Comparison of ENCODE assay signal across 8 cellular contexts in the genomic region with DNA sequence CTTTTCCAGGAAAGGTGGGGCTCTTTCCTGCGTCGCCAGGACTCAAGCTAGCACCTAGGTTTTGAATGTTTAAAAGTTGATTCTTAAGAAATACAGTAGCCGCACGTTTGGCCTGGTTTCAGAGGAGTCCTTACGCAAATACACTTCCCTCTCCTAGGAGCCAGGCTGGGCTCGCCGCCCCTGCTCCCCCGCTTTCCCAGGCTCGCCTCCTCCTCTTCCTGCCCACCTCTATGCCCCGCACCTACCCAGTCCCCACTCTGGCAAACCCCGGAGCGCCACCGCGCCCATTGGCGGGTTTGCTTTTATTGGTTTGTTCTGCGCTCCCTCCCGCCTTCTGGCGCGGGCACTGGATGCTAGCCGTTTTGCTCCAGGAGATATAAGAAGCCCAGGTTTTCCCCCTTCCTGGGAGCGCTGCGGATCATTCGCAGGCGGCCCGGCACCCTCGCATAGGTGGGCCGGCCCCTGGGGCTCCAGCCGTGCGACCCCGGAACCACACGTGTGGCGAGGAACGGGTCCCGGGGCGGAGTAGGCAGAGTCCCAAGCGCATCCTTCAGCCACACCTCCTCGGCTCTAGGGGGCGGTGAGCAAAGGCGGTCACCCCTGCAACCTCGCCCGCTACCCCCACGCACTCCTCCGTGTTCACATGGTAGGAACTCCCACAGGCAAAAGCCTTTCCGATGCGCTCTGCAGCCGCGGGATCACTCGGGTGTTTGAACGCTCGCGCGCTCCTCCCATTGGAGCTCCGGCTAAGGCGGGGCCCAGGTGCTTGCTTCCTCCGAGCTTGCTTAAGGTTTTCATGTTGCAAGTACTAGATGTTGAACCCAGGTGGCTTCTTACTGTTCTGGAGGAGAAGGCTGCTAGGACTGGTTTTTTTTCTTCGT.
DNase-seq lines count a peak whose midpoint lies in the region; ATAC-seq and TF ChIP-seq lines count a peak whose summit lies in the region.

No MANE protein-coding gene starts in this region.

- peak overlapping the region; percentile 89 to 98 (median 96) for H3K4me3 Mint-ChIP-seq in naive thymus-derived CD4-positive, alpha-beta T cell

- POLR2A ChIA-PET in naive thymus-derived CD4-positive, alpha-beta T cell (lab: Charles Lee), result interaction anchor here (0.8 to 6.4 kb wide), 6 partner anchors 13 to 519 kb away, joined by 3 to 173 read pairs (median 4); no protein-coding TSS in a partner anchor

- H3K4me3 ChIP-seq in epithelial cell of esophagus (ENCODE audit: low read length), result peak overlapping the region; percentile 66
- peak overlapping the region; percentile 92 for H3K4me3 ChIP-seq in naive thymus-derived CD4-positive, alpha-beta T cell (ENCODE audit: low read length)
- H3K4me3 ChIP-seq in thoracic aorta, result peak overlapping the region; percentile 85

- no peak overlapping the region for H3K27ac ChIP-seq in naive thymus-derived CD4-positive, alpha-beta T cell (ENCODE audit: low read depth, low read length)
- H3K27ac ChIP-seq in thoracic aorta, result no peak overlapping the region

- TF ChIP-seq CTCF in GM12874 (IDR thresholded peaks at IDR 0.05; ENCODE audit: insufficient read depth, low read depth, low read length) (peak; percentile 48), epithelial cell of esophagus (IDR thresholded peaks at IDR 0.05; ENCODE audit: insufficient read depth, low read depth, low read length, missing control alignments) (no peak), thoracic aorta (IDR thresholded peaks at IDR 0.05) (no peak)

- intact Hi-C loops in naive thymus-derived CD4-positive, alpha-beta T cell (cut with micrococcal nuclease), result loop anchor here (1.0 to 10.0 kb wide), 9 partner anchors 14 to 1447 kb away; a partner anchor contains a TSS

- H3K27ac Mint-ChIP-seq in naive thymus-derived CD4-positive, alpha-beta T cell, result peak overlapping the region; percentile 40 to 98 (median 86)

- DNase-seq in NCI-H510A treated with DMSO at 0.1 percent for 48 hours (lab: John Stamatoyannopoulos, UW) (peak; percentile 44), epithelial cell of esophagus (ENCODE audit: low read depth) (peak; percentile 95), thoracic aorta (ENCODE audit: low spot score) (no peak), NCI-H1092 treated with DMSO at 0.1 percent for 48 hours (lab: John Stamatoyannopoulos, UW) (no peak)
- DNase-seq in activated CD8-positive, alpha-beta memory T cell treated with anti-CD3 and anti-CD28 coated beads for 24 hours, result peak; percentile 83
- DNase-seq in naive thymus-derived CD4-positive, alpha-beta T cell, result peak; percentile 35 to 77 (median 64)

- peaks cover 16 to 26% of the 10 kb centered on the region in 2 donors for H3K4me1 ChIP-seq in naive thymus-derived CD4-positive, alpha-beta T cell (ENCODE audit: control insufficient read depth in 2 of 2, insufficient read depth in 2 of 2, low read length in 2 of 2)
- peaks cover 15 to 30% of the 10 kb centered on the region in 2 donors for H3K4me1 ChIP-seq in thoracic aorta (ENCODE audit: control insufficient read depth in 1 of 2, low read depth in 2 of 2)

- CTCF ChIA-PET in naive thymus-derived CD4-positive, alpha-beta T cell (lab: Charles Lee), result interaction anchor here (1.0 to 7.1 kb wide), 7 partner anchors 10 to 62 kb away, joined by 3 to 74 read pairs (median 7); no protein-coding TSS in a partner anchor

- no peaks in the 10 kb centered on the region for H3K27me3 ChIP-seq in naive thymus-derived CD4-positive, alpha-beta T cell (ENCODE audit: control insufficient read depth in 2 of 2, insufficient read depth in 2 of 2, low read length in 2 of 2)
- no peaks in the 10 kb centered on the region for H3K27me3 ChIP-seq in thoracic aorta (replicated peaks; ENCODE audit: insufficient read depth)

- no peaks in the 10 kb centered on the region for H3K9me3 ChIP-seq in naive thymus-derived CD4-positive, alpha-beta T cell (ENCODE audit: control insufficient read depth in 2 of 3, low read length in 3 of 3)
- H3K9me3 ChIP-seq in thoracic aorta, result no peaks in the 10 kb centered on the region

- H3K36me3 ChIP-seq in naive thymus-derived CD4-positive, alpha-beta T cell (ENCODE audit: control insufficient read depth in 2 of 3, insufficient read depth in 3 of 3, low read length in 3 of 3), result peaks cover 0 to 11% (median 0%) of the 10 kb centered on the region in 3 experiments
- no peaks in the 10 kb centered on the region for H3K36me3 ChIP-seq in thoracic aorta

- ATAC-seq in HG02759 (IDR thresholded peaks at IDR 0.05; ENCODE audit: unreplicated experiment) (peak; percentile 43), thoracic aorta (ENCODE audit: insufficient number of reproducible peaks, low FRiP score, low read depth) (no peak)
- ATAC-seq in naive thymus-derived CD4-positive, alpha-beta T cell, result peak; percentile 52

- peaks cover 22 to 49% (median 37%) of the 10 kb centered on the region in 7 donors for H3K4me1 Mint-ChIP-seq in naive thymus-derived CD4-positive, alpha-beta T cell

- H3K9me3 Mint-ChIP-seq in naive thymus-derived CD4-positive, alpha-beta T cell, result peaks cover 0 to 4% (median 0%) of the 10 kb centered on the region in 11 donors

- peaks cover 0 to 42% (median 0%) of the 10 kb centered on the region in 5 donors for H3K27me3 Mint-ChIP-seq in naive thymus-derived CD4-positive, alpha-beta T cell

- no peaks in the 10 kb centered on the region for H3K36me3 Mint-ChIP-seq in naive thymus-derived CD4-positive, alpha-beta T cell

Comparison
In these comparisons a context has a peak if more than half of its experiments do, and no peak if none do; other contexts are left out.
1. DNase-seq: peak in NCI-H510A treated with DMSO at 0.1 percent for 48 hours (single experiment), activated CD8-positive, alpha-beta memory T cell treated with anti-CD3 and anti-CD28 coated beads for 24 hours (single experiment), epithelial cell of esophagus (single experiment) and naive thymus-derived CD4-positive, alpha-beta T cell (9 of 9); none in thoracic aorta (single experiment) and NCI-H1092 treated with DMSO at 0.1 percent for 48 hours (single experiment).
2. Peak in every context shown above with its lines, with median percentiles within 50 percentile points of each other: H3K4me3 ChIP-seq.